23 cellular contexts compared by ENCODE assay signal in the genomic region with DNA sequence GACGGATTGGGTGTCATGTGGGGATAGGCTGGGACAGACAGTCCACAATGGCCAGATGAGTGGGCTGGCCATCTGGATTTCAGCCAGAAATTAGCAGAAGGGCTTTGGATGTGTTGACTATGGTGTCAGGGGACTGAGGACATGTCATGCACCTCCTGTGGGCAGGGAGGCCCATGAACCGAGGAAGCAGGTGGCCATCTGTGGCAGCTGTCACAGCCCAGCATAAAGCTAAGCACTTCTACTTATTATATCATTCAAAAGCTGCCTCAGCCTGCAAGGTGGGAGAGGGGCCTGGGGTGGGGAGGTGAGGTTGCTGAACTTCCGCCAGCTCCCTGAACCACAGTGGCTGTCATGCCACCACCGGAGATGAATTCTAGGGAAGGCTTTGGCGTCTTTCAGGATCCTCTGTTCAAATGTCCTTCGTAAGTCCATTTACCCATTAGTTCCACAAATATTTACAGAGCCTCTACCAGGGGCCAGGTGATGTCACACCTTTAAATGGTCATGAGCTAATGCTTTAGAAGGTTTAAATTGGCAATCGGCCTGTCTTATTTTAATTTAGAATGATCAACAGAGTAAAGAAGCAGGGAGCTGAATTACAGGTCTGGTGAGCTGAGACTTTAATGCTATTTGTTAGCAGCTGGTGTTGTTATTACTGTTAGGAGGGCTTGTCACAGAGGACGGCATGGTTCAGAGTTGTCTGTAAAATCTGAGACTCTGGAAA. TPM values are rescaled to one million over a fixed set of nuclear protein-coding genes. Genes with fewer than 3 reads are reported as not detected.
DNase-seq lines count a peak whose midpoint lies in the region; ATAC-seq and TF ChIP-seq lines count a peak whose summit lies in the region.
"Had no signal": no experiment of that assay in that cellular context is flagged by ENCODE, and none has a peak within 500 bp of the region (broad histone marks: within the 10 kb centered on the region; RNA-seq: fewer than 3 reads in every experiment).

No MANE protein-coding gene starts in this region.

- H3K36me3 ChIP-seq in WERI-Rb-1 (no peaks in the 10 kb centered on the region), stomach (no peaks in the 10 kb centered on the region)

- TF ChIP-seq CTCF in WERI-Rb-1 (IDR thresholded peaks at IDR 0.05; ENCODE audit: low read depth, low read length), result 0 out of 2 replicates have a peak, but pooled peaks have one; percentile 4
- no peak for TF ChIP-seq CTCF in stomach (IDR thresholded peaks at IDR 0.05)

- H3K27me3 ChIP-seq in WERI-Rb-1 (ENCODE audit: insufficient read depth, low read depth, severe bottlenecking) (no peaks in the 10 kb centered on the region), stomach (no peaks in the 10 kb centered on the region)

- intact Hi-C loops in stomach (cut with DNase I; ENCODE audit: low total_unique reads), result no loop called here

- peaks cover 0 to 10% (median 0%) of the 10 kb centered on the region in 4 donors for H3K4me1 ChIP-seq in stomach
- H3K4me1 ChIP-seq: Caco-2 had no signal

- H3K4me1 Mint-ChIP-seq in activated T-helper 17 cell treated with anti-CD3 and anti-CD28 coated beads, Interleukin-2, amount 50 U/mL, for 72 hours, result no peaks in the 10 kb centered on the region
- H3K4me1 Mint-ChIP-seq: activated CD4-positive, alpha-beta memory T cell treated with anti-CD3 and anti-CD28 coated beads, Interleukin-2, amount 10 ng/mL, durations not matched to agents 7 days and 5 days; activated naive CD8-positive, alpha-beta T cell treated with anti-CD3 and anti-CD28 coated beads for 36 hours; memory B cell had no signal

- H3K4me3 ChIP-seq in WERI-Rb-1 (ENCODE audit: low read depth, low read length), result peak overlapping the region; percentile 5
- no peak overlapping the region for H3K4me3 ChIP-seq in stomach
- H3K4me3 ChIP-seq: PC-9 had no signal

- no peak overlapping the region for H3K4me3 Mint-ChIP-seq in activated T-helper 17 cell treated with anti-CD3 and anti-CD28 coated beads, Interleukin-2, amount 50 U/mL, for 72 hours
- H3K4me3 Mint-ChIP-seq: activated CD4-positive, alpha-beta memory T cell treated with anti-CD3 and anti-CD28 coated beads, Interleukin-2, amount 10 ng/mL, durations not matched to agents 7 days and 5 days; activated naive CD8-positive, alpha-beta T cell treated with anti-CD3 and anti-CD28 coated beads for 36 hours; memory B cell; neural crest cell had no signal

- no peak for ATAC-seq in HG03378 (IDR thresholded peaks at IDR 0.05; ENCODE audit: unreplicated experiment)
- no peak for ATAC-seq in activated T-helper 17 cell treated with anti-CD3 and anti-CD28 coated beads, Interleukin-2, amount 50 U/mL, for 72 hours (replicated peaks)
- no peak for ATAC-seq in activated CD4-positive, CD25-positive, alpha-beta regulatory T cell treated with anti-CD3 and anti-CD28 coated beads, Interleukin-2, amount 50 U/mL, for 24 hours

- no peak for TF ChIP-seq EP300 in stomach (IDR thresholded peaks at IDR 0.05)

- H3K27ac ChIP-seq in WERI-Rb-1 (peak overlapping the region; percentile 95), stomach (peak overlapping the region in 3 of 5 donors; percentile 36 to 58 (median 52))
- H3K27ac ChIP-seq: PC-9 had no signal

- peak; percentile 59 for DNase-seq in NCI-H510A treated with DMSO at 0.1 percent for 48 hours (lab: John Stamatoyannopoulos, UW)
- DNase-seq in NCI-H510A (lab: John Stamatoyannopoulos, UW), result no peak
- DNase-seq in NCI-H1417 (lab: John Stamatoyannopoulos, UW), result peak in 2 of 3 experiments; percentile 40 to 79
- DNase-seq in WERI-Rb-1, result peak; percentile 94
- DNase-seq in stomach, result peak; percentile 37
- DNase-seq: activated CD4-positive, alpha-beta memory T cell treated with anti-CD3 and anti-CD28 coated beads, Interleukin-2, amount 10 ng/mL, durations not matched to agents 7 days and 5 days; activated naive CD8-positive, alpha-beta T cell treated with anti-CD3 and anti-CD28 coated beads for 36 hours; activated T-cell treated with anti-CD3 and anti-CD28 coated beads, Interleukin-2, amount 50 U/mL, for 48 hours; Caco-2; dermis blood vessel endothelial cell; erythroblast; HCEC 1CT; PC-9; stimulated activated CD4-positive, alpha-beta T cell treated with anti-CD3 and anti-CD28 coated beads, Interleukin-15, amount 100 ng/mL, for 24 hours had no signal

- H3K9me3 ChIP-seq in WERI-Rb-1 (ENCODE audit: severe bottlenecking), result peaks cover 37% of the 10 kb centered on the region
- H3K9me3 ChIP-seq in stomach, result peaks cover 0 to 14% (median 5%) of the 10 kb centered on the region in 4 donors
- H3K9me3 ChIP-seq: Caco-2 had no signal

- peaks cover 10% of the 10 kb centered on the region for H3K27me3 Mint-ChIP-seq in activated T-helper 17 cell treated with anti-CD3 and anti-CD28 coated beads, Interleukin-2, amount 50 U/mL, for 72 hours
- H3K27me3 Mint-ChIP-seq: activated CD4-positive, alpha-beta memory T cell treated with anti-CD3 and anti-CD28 coated beads, Interleukin-2, amount 10 ng/mL, durations not matched to agents 7 days and 5 days; activated naive CD8-positive, alpha-beta T cell treated with anti-CD3 and anti-CD28 coated beads for 36 hours had no signal

- no peak overlapping the region for H3K27ac Mint-ChIP-seq in activated T-helper 17 cell treated with anti-CD3 and anti-CD28 coated beads, Interleukin-2, amount 50 U/mL, for 72 hours
- H3K27ac Mint-ChIP-seq: activated CD4-positive, alpha-beta memory T cell treated with anti-CD3 and anti-CD28 coated beads, Interleukin-2, amount 10 ng/mL, durations not matched to agents 7 days and 5 days; activated naive CD8-positive, alpha-beta T cell treated with anti-CD3 and anti-CD28 coated beads for 36 hours; memory B cell had no signal

- WGBS in stomach, 5 donors, result 43 to 61% (median 54%) methylated on average over 8 of the region's 8 CpGs

- no peak for TF ChIP-seq POLR2A in stomach (IDR thresholded peaks at IDR 0.05)

- no peaks in the 10 kb centered on the region for H3K9me3 Mint-ChIP-seq in activated T-helper 17 cell treated with anti-CD3 and anti-CD28 coated beads, Interleukin-2, amount 50 U/mL, for 72 hours

- no peaks in the 10 kb centered on the region for H3K36me3 Mint-ChIP-seq in activated T-helper 17 cell treated with anti-CD3 and anti-CD28 coated beads, Interleukin-2, amount 50 U/mL, for 72 hours (ENCODE audit: low read depth)
- H3K36me3 Mint-ChIP-seq: activated naive CD8-positive, alpha-beta T cell treated with anti-CD3 and anti-CD28 coated beads for 36 hours; memory B cell had no signal

RNA-seq across cellular contexts. Expression of gene CAV3, which starts 23.6 kb away (rescaled TPM):
- total RNA-seq in stomach, result under 1 TPM in 1 of 5 donors, not detected in 4; 0.73 TPM
- polyA plus RNA-seq in stomach, result under 1 TPM in 1 of 3 donors, not detected in 2; 0.08 TPM
- not detected for total RNA-seq in activated T-helper 17 cell treated with anti-CD3 and anti-CD28 coated beads, Interleukin-2, amount 50 U/mL, for 72 hours
- total RNA-seq: activated CD4-positive, alpha-beta memory T cell treated with anti-CD3 and anti-CD28 coated beads, Interleukin-2, amount 10 ng/mL, durations not matched to agents 7 days and 5 days; activated naive CD8-positive, alpha-beta T cell treated with anti-CD3 and anti-CD28 coated beads for 36 hours; bronchial epithelial cell; Caco-2; dermis blood vessel endothelial cell; glomerular endothelial cell; neural crest cell; renal cortical epithelial cell had no signal
- polyA plus RNA-seq: keratinocyte had no signal

RNA-seq across cellular contexts. Expression of gene OXTR, which starts 59.5 kb away (rescaled TPM):
- total RNA-seq in stomach, result under 1 TPM in 1 of 5 donors, not detected in 4; 0.73 TPM
- 1 to 10 TPM in 1 of 3 donors, not detected in 2; 1.1 TPM for polyA plus RNA-seq in stomach
- 1 to 10 TPM; 2.1 to 3.6 TPM for total RNA-seq in activated T-helper 17 cell treated with anti-CD3 and anti-CD28 coated beads, Interleukin-2, amount 50 U/mL, for 72 hours
